Comparison of ENCODE assay signal across 15 cellular contexts in genomic region chr3:156865732-156866131, GRCh38. TPM values are rescaled to one million over a fixed set of nuclear protein-coding genes. Genes with fewer than 3 reads are reported as not detected.
DNase-seq lines count a peak whose midpoint lies in the region; ATAC-seq lines count a peak whose summit lies in the region.
"Had no signal": no experiment of that assay in that cellular context is flagged by ENCODE, and none has a peak within 500 bp of the region (broad histone marks: within the 10 kb centered on the region; RNA-seq: fewer than 3 reads in every experiment).

No MANE protein-coding gene starts in this region.

- ATAC-seq in GM19328 (IDR thresholded peaks at IDR 0.05; ENCODE audit: unreplicated experiment): no peak
- ATAC-seq: activated naive CD4-positive, alpha-beta T cell treated with anti-CD3 and anti-CD28 coated beads, Interleukin-2, amount 50 U/mL, for 72 hours had no signal

- DNase-seq in HCEC 1CT: peak; percentile 7
- DNase-seq in RPMI7951 (ENCODE audit: low read depth): peak; percentile 27
- peak; percentile 19 for DNase-seq in fibroblast of gingiva (ENCODE audit: low read depth)
- DNase-seq in stromal cell of bone marrow (ENCODE audit: low read depth): peak; percentile 3
- no peak for DNase-seq in AML-193 (lab: John Stamatoyannopoulos, UW)
- no peak for DNase-seq in NCI-H446 (lab: John Stamatoyannopoulos, UW)
- DNase-seq: activated CD4-positive, alpha-beta T cell treated with anti-CD3 and anti-CD28 coated beads for 48 hours; CD4-positive, CD25-positive, alpha-beta regulatory T cell; DND-41; esophagus squamous epithelium; KBM-7; NCI-H1105 treated with DMSO at 0.1 percent for 48 hours; small intestine had no signal

RNA-seq across cellular contexts. Expression of gene LEKR1, which starts 39.6 kb away (rescaled TPM):
- 1.8 and 2.1 TPM in 2 replicates for total RNA-seq in RPMI7951 (2014; rRNA removed; shearing (Covaris generic))

Comparison
In these comparisons a context has a peak if more than half of its experiments do, and no peak if none do; other contexts are left out.
1. DNase-seq: peak in HCEC 1CT (single experiment), RPMI7951 (single experiment), fibroblast of gingiva (single experiment) and stromal cell of bone marrow (single experiment); none in AML-193 (0 of 2) and NCI-H446 (0 of 2).